Comparison of ENCODE assay signal across 8 cellular contexts in genomic region chr18:63850010-63850409, GRCh38. TPM values are rescaled to one million over a fixed set of nuclear protein-coding genes. Genes with fewer than 3 reads are reported as not detected.
DNase-seq lines count a peak whose midpoint lies in the region; ATAC-seq and TF ChIP-seq lines count a peak whose summit lies in the region.

No MANE protein-coding gene starts in this region.

- peaks cover 12% of the 10 kb centered on the region for H3K27me3 Mint-ChIP-seq in activated CD4-positive, alpha-beta T cell treated with anti-CD3 and anti-CD28 coated beads for 36 hours
- no peaks in the 10 kb centered on the region for H3K27me3 Mint-ChIP-seq in endodermal cell (ENCODE audit: insufficient read depth)
- peaks cover 3 to 4% of the 10 kb centered on the region in 2 donors for H3K27me3 Mint-ChIP-seq in stimulated activated naive B cell treated with anti-CD40 and anti-IgM and Interleukin-4, amounts not matched to agents 10 μg/mL and 1 μg/mL and 100 μg/mL, for 72 hours
- peaks cover 9% of the 10 kb centered on the region for H3K27me3 Mint-ChIP-seq in activated naive CD8-positive, alpha-beta T cell treated with anti-CD3 and anti-CD28 coated beads, Interleukin-2, amount 50 U/mL, for 24 hours

- intact Hi-C loops in activated CD4-positive, alpha-beta T cell treated with anti-CD3 and anti-CD28 coated beads for 36 hours (cut with DNase I, micrococcal nuclease), result no loop called here

- no peaks in the 10 kb centered on the region for H3K27me3 ChIP-seq in endodermal cell (ENCODE audit: control insufficient read depth, insufficient read depth, low read length, poor library complexity, severe bottlenecking)

- no peak overlapping the region for H3K4me3 ChIP-seq in endodermal cell (ENCODE audit: low read length)
- no peak overlapping the region for H3K4me3 ChIP-seq in coronary artery

- no peaks in the 10 kb centered on the region for H3K36me3 ChIP-seq in endodermal cell (ENCODE audit: control insufficient read depth, insufficient read depth, low read length)

- no peak overlapping the region for H3K9ac ChIP-seq in endodermal cell (ENCODE audit: extremely low read depth, low read length, poor library complexity, severe bottlenecking)

- no peak overlapping the region for H3K4me3 Mint-ChIP-seq in activated CD4-positive, alpha-beta T cell treated with anti-CD3 and anti-CD28 coated beads for 36 hours
- H3K4me3 Mint-ChIP-seq in endodermal cell, result no peak overlapping the region
- no peak overlapping the region for H3K4me3 Mint-ChIP-seq in stimulated activated naive B cell treated with anti-CD40 and anti-IgM and Interleukin-4, amounts not matched to agents 10 μg/mL and 1 μg/mL and 100 μg/mL, for 72 hours
- no peak overlapping the region for H3K4me3 Mint-ChIP-seq in activated naive CD8-positive, alpha-beta T cell treated with anti-CD3 and anti-CD28 coated beads, Interleukin-2, amount 50 U/mL, for 24 hours

- H3K27ac ChIP-seq in endodermal cell (ENCODE audit: low read depth, low read length) (no peak overlapping the region), coronary artery (no peak overlapping the region)

- no peaks in the 10 kb centered on the region for H3K36me3 Mint-ChIP-seq in activated CD4-positive, alpha-beta T cell treated with anti-CD3 and anti-CD28 coated beads for 36 hours (ENCODE audit: low read depth)
- H3K36me3 Mint-ChIP-seq in endodermal cell (ENCODE audit: low read depth), result no peaks in the 10 kb centered on the region
- H3K36me3 Mint-ChIP-seq in stimulated activated naive B cell treated with anti-CD40 and anti-IgM and Interleukin-4, amounts not matched to agents 10 μg/mL and 1 μg/mL and 100 μg/mL, for 72 hours, result no peaks in the 10 kb centered on the region
- H3K36me3 Mint-ChIP-seq in activated naive CD8-positive, alpha-beta T cell treated with anti-CD3 and anti-CD28 coated beads, Interleukin-2, amount 50 U/mL, for 24 hours (ENCODE audit: low read depth), result no peaks in the 10 kb centered on the region

- DNase-seq in activated CD4-positive, alpha-beta T cell treated with anti-CD3 and anti-CD28 coated beads for 36 hours, result peak; percentile 43
- no peak for DNase-seq in activated CD4-positive, alpha-beta T cell treated with anti-CD3 and anti-CD28 coated beads, Interleukin-2, amount 50 U/mL, for 4 hours
- peak; percentile 79 for DNase-seq in NCI-H460 (ENCODE audit: extremely low read depth, low read depth)
- peak; percentile 78 for DNase-seq in endodermal cell
- no peak for DNase-seq in stimulated activated naive B cell treated with anti-CD40 and anti-IgM and Interleukin-4, amounts not matched to agents 10 μg/mL and 1 μg/mL and 100 μg/mL, for 72 hours
- DNase-seq in coronary artery (ENCODE audit: low spot score), result no peak
- DNase-seq in activated naive CD8-positive, alpha-beta T cell treated with anti-CD3 and anti-CD28 coated beads, Interleukin-2, amount 50 U/mL, for 24 hours, result no peak

- H3K4me1 ChIP-seq in endodermal cell (ENCODE audit: control insufficient read depth, insufficient read depth, low read length), result no peaks in the 10 kb centered on the region

- H3K4me1 Mint-ChIP-seq in activated CD4-positive, alpha-beta T cell treated with anti-CD3 and anti-CD28 coated beads for 36 hours, result no peaks in the 10 kb centered on the region
- peaks cover 6% of the 10 kb centered on the region for H3K4me1 Mint-ChIP-seq in endodermal cell
- H3K4me1 Mint-ChIP-seq in stimulated activated naive B cell treated with anti-CD40 and anti-IgM and Interleukin-4, amounts not matched to agents 10 μg/mL and 1 μg/mL and 100 μg/mL, for 72 hours, result no peaks in the 10 kb centered on the region
- H3K4me1 Mint-ChIP-seq in activated naive CD8-positive, alpha-beta T cell treated with anti-CD3 and anti-CD28 coated beads, Interleukin-2, amount 50 U/mL, for 24 hours, result no peaks in the 10 kb centered on the region

- peak; percentile 79 for TF ChIP-seq CTCF in endodermal cell (conservative IDR thresholded peaks at IDR 0.05)
- no peak for TF ChIP-seq CTCF in coronary artery (IDR thresholded peaks at IDR 0.05)

- no peak overlapping the region for H3K27ac Mint-ChIP-seq in activated CD4-positive, alpha-beta T cell treated with anti-CD3 and anti-CD28 coated beads for 36 hours
- no peak overlapping the region for H3K27ac Mint-ChIP-seq in endodermal cell
- H3K27ac Mint-ChIP-seq in stimulated activated naive B cell treated with anti-CD40 and anti-IgM and Interleukin-4, amounts not matched to agents 10 μg/mL and 1 μg/mL and 100 μg/mL, for 72 hours, result no peak overlapping the region
- no peak overlapping the region for H3K27ac Mint-ChIP-seq in activated naive CD8-positive, alpha-beta T cell treated with anti-CD3 and anti-CD28 coated beads, Interleukin-2, amount 50 U/mL, for 24 hours

- H3K9me3 ChIP-seq in endodermal cell (ENCODE audit: control insufficient read depth, low read length), result no peaks in the 10 kb centered on the region

- CTCF ChIA-PET in activated CD4-positive, alpha-beta T cell treated with anti-CD3 and anti-CD28 coated beads for 36 hours (lab: Charles Lee), result interaction anchor here (1.0 kb wide), 1 partner anchor 331 kb away, joined by 11 read pairs; no protein-coding TSS in a partner anchor

- no peak for ATAC-seq in activated CD4-positive, alpha-beta T cell treated with anti-CD3 and anti-CD28 coated beads for 36 hours
- ATAC-seq in HG02798 (IDR thresholded peaks at IDR 0.05; ENCODE audit: poor library complexity, unreplicated experiment), result peak; percentile 63
- ATAC-seq in stimulated activated naive B cell treated with anti-CD40 and anti-IgM and Interleukin-4, amounts not matched to agents 10 μg/mL and 1 μg/mL and 100 μg/mL, for 72 hours (replicated peaks), result peak; percentile 53 to 63
- ATAC-seq in activated naive CD8-positive, alpha-beta T cell treated with anti-CD3 and anti-CD28 coated beads, Interleukin-2, amount 50 U/mL, for 24 hours, result no peak

- WGBS in endodermal cell (ENCODE audit: insufficient coverage in 1 of 2, insufficient read length in 1 of 2), 2 experiments, result 40 to 62% methylated on average over 1 to 4 of the region's 4 CpGs

- no peaks in the 10 kb centered on the region for H3K9me3 Mint-ChIP-seq in activated CD4-positive, alpha-beta T cell treated with anti-CD3 and anti-CD28 coated beads for 36 hours (ENCODE audit: low read depth)
- H3K9me3 Mint-ChIP-seq in endodermal cell, result no peaks in the 10 kb centered on the region
- peaks cover 0 to 1% of the 10 kb centered on the region in 2 donors for H3K9me3 Mint-ChIP-seq in stimulated activated naive B cell treated with anti-CD40 and anti-IgM and Interleukin-4, amounts not matched to agents 10 μg/mL and 1 μg/mL and 100 μg/mL, for 72 hours
- H3K9me3 Mint-ChIP-seq in activated naive CD8-positive, alpha-beta T cell treated with anti-CD3 and anti-CD28 coated beads, Interleukin-2, amount 50 U/mL, for 24 hours, result no peaks in the 10 kb centered on the region

- POLR2A ChIA-PET in activated CD4-positive, alpha-beta T cell treated with anti-CD3 and anti-CD28 coated beads for 36 hours (lab: Charles Lee), result no interaction called here

RNA-seq across cellular contexts. Expression of gene SERPINB2, which starts 37.5 kb away (rescaled TPM):
- total RNA-seq in activated CD4-positive, alpha-beta T cell treated with anti-CD3 and anti-CD28 coated beads for 36 hours, result not detected
- total RNA-seq in NCI-H460 (2014; rRNA removed; shearing (Covaris generic)), result 100 and 108 TPM in 2 replicates
- 47.2 and 63.1 TPM in 2 replicates for polyA plus RNA-seq in NCI-H460 (2014; cell fraction: nucleus; rRNA removed)
- not detected for total RNA-seq in endodermal cell
- 0.11 TPM for polyA plus RNA-seq in endodermal cell (2013, experiment 1 of 2)
- not detected for polyA plus RNA-seq in endodermal cell (2013, experiment 2 of 2)

RNA-seq across cellular contexts. Expression of gene SERPINB10, which starts 57.7 kb away (rescaled TPM):
- not detected for total RNA-seq in activated CD4-positive, alpha-beta T cell treated with anti-CD3 and anti-CD28 coated beads for 36 hours
- not detected in 2 replicates for total RNA-seq in NCI-H460 (2014; rRNA removed; shearing (Covaris generic))
- polyA plus RNA-seq in NCI-H460 (2014; cell fraction: nucleus; rRNA removed), result not detected in 2 replicates
- total RNA-seq in endodermal cell, result not detected
- not detected for polyA plus RNA-seq in endodermal cell (2013, experiment 1 of 2)
- polyA plus RNA-seq in endodermal cell (2013, experiment 2 of 2), result not detected

Comparison
In these comparisons a context has a peak if more than half of its experiments do, and no peak if none do; other contexts are left out.
1. DNase-seq: peak in activated CD4-positive, alpha-beta T cell treated with anti-CD3 and anti-CD28 coated beads for 36 hours (single experiment), NCI-H460 (single experiment) and endodermal cell (single experiment); none in activated CD4-positive, alpha-beta T cell treated with anti-CD3 and anti-CD28 coated beads, Interleukin-2, amount 50 U/mL, for 4 hours (0 of 2), stimulated activated naive B cell treated with anti-CD40 and anti-IgM and Interleukin-4, amounts not matched to agents 10 μg/mL and 1 μg/mL and 100 μg/mL, for 72 hours (single experiment), coronary artery (single experiment) and activated naive CD8-positive, alpha-beta T cell treated with anti-CD3 and anti-CD28 coated beads, Interleukin-2, amount 50 U/mL, for 24 hours (single experiment).
2. ATAC-seq: peak in HG02798 (single experiment) and stimulated activated naive B cell treated with anti-CD40 and anti-IgM and Interleukin-4, amounts not matched to agents 10 μg/mL and 1 μg/mL and 100 μg/mL, for 72 hours (2 of 2); none in activated CD4-positive, alpha-beta T cell treated with anti-CD3 and anti-CD28 coated beads for 36 hours (single experiment) and activated naive CD8-positive, alpha-beta T cell treated with anti-CD3 and anti-CD28 coated beads, Interleukin-2, amount 50 U/mL, for 24 hours (single experiment).
3. RNA of gene SERPINB2, which starts 37.5 kb away (total RNA-seq): 100 to 108 TPM in NCI-H460; not detected in activated CD4-positive, alpha-beta T cell treated with anti-CD3 and anti-CD28 coated beads for 36 hours and not detected in endodermal cell; every median in the first group is over 100 times any median in the second.